8 cellular contexts compared by ENCODE assay signal in the genomic region with DNA sequence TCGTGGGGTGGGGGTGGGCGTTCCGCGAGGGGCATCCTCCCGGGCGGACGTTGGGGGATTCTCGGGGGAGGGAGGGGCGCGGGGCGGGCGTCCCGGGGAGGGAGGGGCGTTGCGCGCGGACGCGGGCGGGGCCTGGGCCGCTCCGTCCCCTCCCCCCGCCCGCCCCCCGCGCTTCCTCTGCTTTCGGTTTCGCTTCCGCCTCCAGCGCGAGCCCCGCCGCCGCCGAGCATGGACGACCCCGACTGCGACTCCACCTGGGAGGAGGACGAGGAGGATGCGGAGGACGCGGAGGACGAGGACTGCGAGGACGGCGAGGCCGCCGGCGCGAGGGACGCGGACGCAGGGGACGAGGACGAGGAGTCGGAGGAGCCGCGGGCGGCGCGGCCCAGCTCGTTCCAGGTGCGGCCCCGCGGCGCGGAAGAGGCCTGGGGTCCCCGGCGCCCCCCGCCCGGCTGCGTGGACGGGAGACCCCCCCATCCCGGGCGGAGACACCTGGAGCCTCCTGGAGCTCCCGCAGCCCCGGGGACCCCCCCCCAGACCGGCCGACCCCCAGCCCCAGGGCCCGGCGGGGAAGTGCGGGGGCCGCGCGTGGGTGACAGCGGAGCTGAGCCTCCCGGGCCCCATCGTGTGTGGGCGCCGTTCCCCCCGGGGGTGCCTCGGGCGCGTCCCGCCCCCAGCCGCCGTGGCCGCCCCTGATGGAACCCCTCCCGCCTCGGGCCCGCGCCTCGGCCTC. TPM values are rescaled to one million over a fixed set of nuclear protein-coding genes. Genes with fewer than 3 reads are reported as not detected.
DNase-seq lines count a peak whose midpoint lies in the region; ATAC-seq, FAIRE-seq and TF ChIP-seq lines count a peak whose summit lies in the region.

A gene with protein sequence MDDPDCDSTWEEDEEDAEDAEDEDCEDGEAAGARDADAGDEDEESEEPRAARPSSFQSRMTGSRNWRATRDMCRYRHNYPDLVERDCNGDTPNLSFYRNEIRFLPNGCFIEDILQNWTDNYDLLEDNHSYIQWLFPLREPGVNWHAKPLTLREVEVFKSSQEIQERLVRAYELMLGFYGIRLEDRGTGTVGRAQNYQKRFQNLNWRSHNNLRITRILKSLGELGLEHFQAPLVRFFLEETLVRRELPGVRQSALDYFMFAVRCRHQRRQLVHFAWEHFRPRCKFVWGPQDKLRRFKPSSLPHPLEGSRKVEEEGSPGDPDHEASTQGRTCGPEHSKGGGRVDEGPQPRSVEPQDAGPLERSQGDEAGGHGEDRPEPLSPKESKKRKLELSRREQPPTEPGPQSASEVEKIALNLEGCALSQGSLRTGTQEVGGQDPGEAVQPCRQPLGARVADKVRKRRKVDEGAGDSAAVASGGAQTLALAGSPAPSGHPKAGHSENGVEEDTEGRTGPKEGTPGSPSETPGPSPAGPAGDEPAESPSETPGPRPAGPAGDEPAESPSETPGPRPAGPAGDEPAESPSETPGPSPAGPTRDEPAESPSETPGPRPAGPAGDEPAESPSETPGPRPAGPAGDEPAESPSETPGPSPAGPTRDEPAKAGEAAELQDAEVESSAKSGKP (plus strand): TSS at position 204 of the 733 bp plus-strand sequence. CDS start 25 bp downstream, at position 229.

- H3K4me3 ChIP-seq in SU-DHL-6 (ENCODE audit: insufficient read depth, low read length, poor library complexity, severe bottlenecking) = peak within 1 kb of the TSS; percentile 93

- in situ Hi-C loops in GM13976 (cut with MboI; ENCODE audit: low sequenced_read_pairs, unreplicated experiment) = no loop called here

- peak within 1 kb of the TSS; percentile 61 for H3K27ac ChIP-seq in SU-DHL-6 (ENCODE audit: low read depth, low read length)

- no peaks in the 10 kb centered on the region for H3K9me3 ChIP-seq in SU-DHL-6 (ENCODE audit: insufficient read depth, low read length)

- FAIRE-seq in urothelium cell line (lab: Jason Lieb, UNC) = no peak

- DNase-seq in GM13976 (ENCODE audit: low spot score) (peak; percentile 93), cardiac septum (ENCODE audit: low spot score) (no peak), posterior vena cava (ENCODE audit: low spot score) (no peak), urothelium cell line (ENCODE audit: low spot score) (peak; percentile 93)
- DNase-seq in activated naive CD8-positive, alpha-beta T cell treated with anti-CD3 and anti-CD28 coated beads, Interleukin-2, amount 50 U/mL, for 16 hours (ENCODE audit: low read depth, low spot score) = peak; percentile 47

- peaks cover 9% of the 10 kb centered on the region for H3K79me2 ChIP-seq in SU-DHL-6 (ENCODE audit: insufficient read depth, low read length)

- TF ChIP-seq CTCF in GM13976 (IDR thresholded peaks at IDR 0.05; ENCODE audit: borderline replicate concordance, control extremely low read depth, extremely low read depth, insufficient read depth, missing control alignments) = no peak
- no peak for TF ChIP-seq CTCF in SU-DHL-6 (IDR thresholded peaks at IDR 0.05; ENCODE audit: insufficient read depth, low read length, poor library complexity, severe bottlenecking)

- intact Hi-C loops in cardiac septum (cut with DNase I) (loop anchor here (5.0 kb wide), 1 partner anchor 137 kb away; no protein-coding TSS in a partner anchor), posterior vena cava (cut with DNase I) (loop anchor here in 1 of 2 donors (5.0 kb wide), 1 partner anchor 137 kb away; no protein-coding TSS in a partner anchor)

- H2AFZ ChIP-seq in SU-DHL-6 (ENCODE audit: low read depth, low read length, severe bottlenecking) = peak within 1 kb of the TSS; percentile 96

- H3K9ac ChIP-seq in SU-DHL-6 (ENCODE audit: low read length) = peak within 1 kb of the TSS; percentile 90

- H3F3A ChIP-seq in SU-DHL-6 (ENCODE audit: insufficient read depth) = peaks cover 14% of the 10 kb centered on the region

- peak; percentile 53 for ATAC-seq in HG03175 (IDR thresholded peaks at IDR 0.05; ENCODE audit: unreplicated experiment)
- ATAC-seq in HG03378 (IDR thresholded peaks at IDR 0.05; ENCODE audit: unreplicated experiment) = no peak

- H3K4me2 ChIP-seq in SU-DHL-6 (ENCODE audit: low read depth, low read length, poor library complexity, severe bottlenecking) = peak within 1 kb of the TSS; percentile 84

- H3K36me3 ChIP-seq in SU-DHL-6 (ENCODE audit: low read length) = no peaks in the 10 kb centered on the region

- no peaks in the 10 kb centered on the region for H3K27me3 ChIP-seq in SU-DHL-6 (ENCODE audit: low read length)

- H4K20me1 ChIP-seq in SU-DHL-6 (ENCODE audit: low read depth, low read length) = no peaks in the 10 kb centered on the region; the same call in 1 of the 2 replicates

- no peaks in the 10 kb centered on the region for H3K9me2 ChIP-seq in SU-DHL-6 (replicated peaks; ENCODE audit: insufficient read depth, low read length)

RNA-seq across cellular contexts. Expression of the gene that starts here (rescaled TPM):
- total RNA-seq in cardiac septum (16.4 TPM), posterior vena cava (10 to 100 TPM; 27.7 to 29.4 TPM)

Comparison
In these comparisons a context has a peak if more than half of its experiments do, and no peak if none do; other contexts are left out.
1. DNase-seq: peak in GM13976 (single experiment), activated naive CD8-positive, alpha-beta T cell treated with anti-CD3 and anti-CD28 coated beads, Interleukin-2, amount 50 U/mL, for 16 hours (single experiment) and urothelium cell line (single experiment); none in cardiac septum (single experiment) and posterior vena cava (single experiment).